Comparison of ENCODE assay signal across 29 cellular contexts in the genomic region with DNA sequence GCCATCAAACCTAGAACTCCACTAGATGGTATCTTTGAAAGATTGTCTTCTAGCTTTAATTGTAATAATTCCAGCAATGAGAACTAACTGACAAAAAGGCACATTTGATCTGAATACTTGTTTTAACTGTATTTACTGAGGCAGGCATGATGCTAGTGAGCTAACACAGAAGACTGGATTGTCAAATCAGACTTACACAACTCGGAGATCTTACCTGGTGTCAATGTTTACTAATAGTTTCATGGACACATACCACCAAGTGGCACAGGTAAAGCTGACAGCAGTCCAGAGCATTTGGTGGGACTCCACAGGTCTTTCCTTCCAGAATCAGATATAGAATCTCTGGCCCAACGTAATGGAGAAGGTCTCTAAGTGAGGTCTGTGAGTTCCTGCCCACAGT.
"Had no signal": no experiment of that assay in that cellular context is flagged by ENCODE, and none has a peak within 500 bp of the region (broad histone marks: within the 10 kb centered on the region; RNA-seq: fewer than 3 reads in every experiment).

No MANE protein-coding gene starts in this region.

- H3K36me3 ChIP-seq: colonic mucosa, esophagus muscularis mucosa, esophagus squamous epithelium, gastrocnemius medialis, gastroesophageal sphincter, heart left ventricle, heart right ventricle had no signal

- ATAC-seq: effector memory CD8-positive, alpha-beta T cell; esophagus mucosa; foreskin keratinocyte; gastrocnemius medialis; gastroesophageal sphincter; heart left ventricle; heart right ventricle had no signal

- H3K27me3 Mint-ChIP-seq: dendritic cell treated with granulocyte-macrophage colony-stimulating factor and Interleukin-4, amounts not matched to agents 40 ng/mL and 50 ng/mL, for 4 days; effector memory CD8-positive, alpha-beta T cell had no signal

- H3K4me1 ChIP-seq: colonic mucosa, esophagus squamous epithelium, foreskin keratinocyte, gastrocnemius medialis, gastroesophageal sphincter, heart left ventricle had no signal

- DNase-seq: colonic mucosa; cortex of kidney; dermis blood vessel endothelial cell; dorsolateral prefrontal cortex; effector CD4-positive, alpha-beta T cell; effector CD8-positive, alpha-beta T cell; effector memory CD4-positive, alpha-beta T cell; effector memory CD8-positive, alpha-beta T cell; endodermal cell; erythroblast; esophagus squamous epithelium; foreskin fibroblast; foreskin keratinocyte; foreskin melanocyte; gastrocnemius medialis; glutamatergic neuron; head of caudate nucleus; heart left ventricle; heart right ventricle had no signal

- FAIRE-seq: colon, endometrium, endothelial cell of umbilical vein, frontal cortex had no signal

- H3K4me3 Mint-ChIP-seq: dendritic cell treated with granulocyte-macrophage colony-stimulating factor and Interleukin-4, amounts not matched to agents 40 ng/mL and 50 ng/mL, for 4 days; effector memory CD8-positive, alpha-beta T cell; endodermal cell had no signal

- H3K27me3 ChIP-seq: colonic mucosa, dorsolateral prefrontal cortex, esophagus muscularis mucosa, esophagus squamous epithelium, gastrocnemius medialis, gastroesophageal sphincter, heart left ventricle, heart right ventricle had no signal

- H3K27ac ChIP-seq: colonic mucosa, coronary artery, dorsolateral prefrontal cortex, epithelial cell of prostate, esophagus muscularis mucosa, esophagus squamous epithelium, foreskin keratinocyte, gastrocnemius medialis, gastroesophageal sphincter, heart left ventricle, heart right ventricle had no signal

- H3K27ac Mint-ChIP-seq: dendritic cell treated with granulocyte-macrophage colony-stimulating factor and Interleukin-4, amounts not matched to agents 40 ng/mL and 50 ng/mL, for 4 days; effector memory CD8-positive, alpha-beta T cell; endodermal cell had no signal

- H3K4me3 ChIP-seq: colonic mucosa, coronary artery, dorsolateral prefrontal cortex, esophagus muscularis mucosa, esophagus squamous epithelium, gastrocnemius medialis, gastroesophageal sphincter, heart left ventricle, heart right ventricle had no signal

- H3K9me3 ChIP-seq: colonic mucosa, esophagus muscularis mucosa, gastrocnemius medialis, gastroesophageal sphincter had no signal
